In genomic region chr9:122179054-122179689, GRCh38 we compare ENCODE assay signal across 27 cellular contexts. TPM values are rescaled to one million over a fixed set of nuclear protein-coding genes. Genes with fewer than 3 reads are reported as not detected.
DNase-seq lines count a peak whose midpoint lies in the region; ATAC-seq and TF ChIP-seq lines count a peak whose summit lies in the region.
"Had no signal": no experiment of that assay in that cellular context is flagged by ENCODE, and none has a peak within 500 bp of the region (broad histone marks: within the 10 kb centered on the region; RNA-seq: fewer than 3 reads in every experiment).

No MANE protein-coding gene starts in this region.

- no peak for TF ChIP-seq POLR2A in HCT116 (IDR thresholded peaks at IDR 0.05; ENCODE audit: borderline replicate concordance, extremely low read depth, insufficient read depth, insufficient read length)

- DNase-seq in HCT116 (ENCODE audit: low read depth, low spot score) (no peak), SW480 (ENCODE audit: low spot score) (peak; percentile 52), left colon (peak in 1 of 2 donors; percentile 55), GM10248 (ENCODE audit: extremely low spot score) (no peak)
- DNase-seq in CD8-positive, alpha-beta memory T cell: no peak
- DNase-seq: Calu3; CD4-positive, alpha-beta memory T cell; DMS153; H9; MV-4-11; NCI-H1105 treated with DMSO at 0.1 percent for 48 hours; NCI-H2029 treated with DMSO at 0.1 percent for 48 hours; NCI-H2171; NCI-H345; NCI-H524 treated with DMSO at 0.1 percent for 48 hours; NCI-H82 had no signal

- H3K27me3 Mint-ChIP-seq in CD8-positive, alpha-beta memory T cell: peaks cover 13 to 43% of the 10 kb centered on the region in 2 donors

- H3K27ac Mint-ChIP-seq in CD8-positive, alpha-beta memory T cell: no peak overlapping the region
- H3K27ac Mint-ChIP-seq: CD4-positive, alpha-beta memory T cell; H9 had no signal

- intact Hi-C loops in HCT116 (cut with micrococcal nuclease): no loop called here
- intact Hi-C loops in left colon (cut with DNase I, micrococcal nuclease): no loop called here

- RAD21 ChIA-PET in HCT116 (lab: Charles Lee; ENCODE audit: low non-redundant PET in 1 of 2, low total read pairs in 2 of 2, uncharacterized antibody in 2 of 2, unreplicated experiment in 2 of 2): no interaction called here

- no peaks in the 10 kb centered on the region for H3K79me2 ChIP-seq in HCT116 (ENCODE audit: insufficient read depth, low read length)

- no peaks in the 10 kb centered on the region for H3K4me1 Mint-ChIP-seq in CD8-positive, alpha-beta memory T cell
- H3K4me1 Mint-ChIP-seq: CD4-positive, alpha-beta memory T cell had no signal

- H3K9me3 ChIP-seq in BLaER1 (no peaks in the 10 kb centered on the region), HCT116 (ENCODE audit: control insufficient read depth in 1 of 2, insufficient read depth in 1 of 2, low read depth in 1 of 2, low read length in 2 of 2) (no peaks in the 10 kb centered on the region)
- H3K9me3 ChIP-seq in CD8-positive, alpha-beta memory T cell (ENCODE audit: low read length): no peaks in the 10 kb centered on the region
- H3K9me3 ChIP-seq: A549, SJCRH30 had no signal

- no peaks in the 10 kb centered on the region for H3K36me3 ChIP-seq in BLaER1
- H3K36me3 ChIP-seq in HCT116 (ENCODE audit: control insufficient read depth in 1 of 2, insufficient read depth in 2 of 2, low read length in 2 of 2): no peaks in the 10 kb centered on the region
- no peaks in the 10 kb centered on the region for H3K36me3 ChIP-seq in CD8-positive, alpha-beta memory T cell (ENCODE audit: insufficient read depth, low read length)
- H3K36me3 ChIP-seq: SJCRH30 had no signal

- H2AFZ ChIP-seq in HCT116 (ENCODE audit: low read depth, low read length, poor library complexity, severe bottlenecking): no peak overlapping the region

- H3K4me3 ChIP-seq in BLaER1 (no peak overlapping the region), HCT116 (replicated peaks in 1 of 2; ENCODE audit: low read depth in 1 of 2, low read length in 2 of 2) (no peak overlapping the region)
- H3K4me3 ChIP-seq in CD8-positive, alpha-beta memory T cell (ENCODE audit: low read length): no peak overlapping the region
- H3K4me3 ChIP-seq: A549, SJCRH30 had no signal

- H3K36me3 Mint-ChIP-seq in CD8-positive, alpha-beta memory T cell: no peaks in the 10 kb centered on the region
- H3K36me3 Mint-ChIP-seq: CD4-positive, alpha-beta memory T cell had no signal

- no TSS peak for BruUV-seq in HCT116 (replicated peaks; lab: Mats Ljungman, UMichigan)

- no peak for TF ChIP-seq RAD21 in HCT116 (IDR thresholded peaks at IDR 0.05; ENCODE audit: low read depth)

- peak overlapping the region; percentile 63 for H3K4me2 ChIP-seq in BLaER1
- H3K4me2 ChIP-seq in HCT116 (ENCODE audit: low read length): peak overlapping the region; percentile 61; the same call in 1 of the 2 replicates
- H3K4me2 ChIP-seq: A549, KMS-11 had no signal

- TF ChIP-seq CTCF in HCT116 (IDR thresholded peaks at IDR 0.05 in 2 of 3, conservative IDR thresholded peaks at IDR 0.05 in 1 of 3; ENCODE audit: borderline replicate concordance in 1 of 3, insufficient read depth in 1 of 3, low read depth in 2 of 3, low read length in 2 of 3) (no peak), GM10248 (IDR thresholded peaks at IDR 0.05; ENCODE audit: control extremely low read depth, extremely low read depth, low read depth, missing control alignments) (no peak)

- no peak overlapping the region for H3K27ac ChIP-seq in BLaER1
- no peak overlapping the region for H3K27ac ChIP-seq in HCT116 (ENCODE audit: low read depth, low read length)
- no peak overlapping the region for H3K27ac ChIP-seq in CD8-positive, alpha-beta memory T cell (ENCODE audit: low read depth, low read length)
- H3K27ac ChIP-seq: A549, HL-60, KMS-11, SJCRH30 had no signal

- H3K4me3 Mint-ChIP-seq in CD8-positive, alpha-beta memory T cell: no peak overlapping the region
- H3K4me3 Mint-ChIP-seq: CD4-positive, alpha-beta memory T cell; H9 had no signal

- CTCF ChIA-PET in HCT116 (lab: Charles Lee): no interaction called here
- CTCF ChIA-PET in GM10248 (lab: Yijun Ruan, JAX): interaction anchor here (2.3 kb wide), 1 partner anchor 11 kb away, joined by 6 read pairs; no protein-coding TSS in a partner anchor
- CTCF ChIA-PET in CD8-positive, alpha-beta memory T cell (lab: Charles Lee): no interaction called here

- no peaks in the 10 kb centered on the region for H3K27me3 ChIP-seq in BLaER1
- H3K27me3 ChIP-seq in HCT116 (ENCODE audit: insufficient read depth, low read length): peaks cover 5% of the 10 kb centered on the region; the same call in 1 of the 2 replicates
- no peaks in the 10 kb centered on the region for H3K27me3 ChIP-seq in CD8-positive, alpha-beta memory T cell (ENCODE audit: insufficient read depth, low read length, poor library complexity, severe bottlenecking)

- POLR2A ChIA-PET in HCT116 (lab: Charles Lee) (no interaction called here), GM10248 (lab: Yijun Ruan, JAX) (no interaction called here)
- POLR2A ChIA-PET in CD8-positive, alpha-beta memory T cell (lab: Charles Lee): no interaction called here

- H3K9me3 Mint-ChIP-seq in CD8-positive, alpha-beta memory T cell: no peaks in the 10 kb centered on the region
- H3K9me3 Mint-ChIP-seq: H9 had no signal

- H4K20me1 ChIP-seq in BLaER1: no peaks in the 10 kb centered on the region
- no peaks in the 10 kb centered on the region for H4K20me1 ChIP-seq in HCT116 (ENCODE audit: insufficient read depth)

- H3K9ac ChIP-seq in BLaER1: no peak overlapping the region
- no peak overlapping the region for H3K9ac ChIP-seq in HCT116 (ENCODE audit: low read length)
- H3K9ac ChIP-seq: KMS-11 had no signal

- H3K4me1 ChIP-seq in BLaER1 (peaks cover 9% of the 10 kb centered on the region), HCT116 (ENCODE audit: control insufficient read depth in 1 of 2, insufficient read depth in 2 of 2, low read length in 2 of 2) (peaks cover 4 to 20% of the 10 kb centered on the region in 2 experiments; a peak in 3 of 4 replicates)
- H3K4me1 ChIP-seq in CD8-positive, alpha-beta memory T cell (ENCODE audit: insufficient read depth, low read length): no peaks in the 10 kb centered on the region

- ATAC-seq in HCT116 (peak; percentile 21; the same call in 1 of the 2 replicates), left colon (peak; percentile 97), GM21717 (IDR thresholded peaks at IDR 0.05; ENCODE audit: unreplicated experiment) (no peak), HG02938 (IDR thresholded peaks at IDR 0.05; ENCODE audit: unreplicated experiment) (no peak)
- ATAC-seq: A549 had no signal

- H3K9me2 ChIP-seq in HCT116 (ENCODE audit: insufficient read depth): no peaks in the 10 kb centered on the region

TF ChIP-seq in HCT116, 20 proteins besides CTCF, POLR2A, EP300 and RAD21:
- TF ChIP-seq SIN3A (IDR thresholded peaks at IDR 0.05; ENCODE audit: low read depth): no peak
- no peak for TF ChIP-seq EZH2 (IDR thresholded peaks at IDR 0.05)
- TF ChIP-seq ZFX (IDR thresholded peaks at IDR 0.05): no peak
- TF ChIP-seq CEBPB (IDR thresholded peaks at IDR 0.05; ENCODE audit: low read depth): no peak
- no peak for TF ChIP-seq YY1 (IDR thresholded peaks at IDR 0.05; ENCODE audit: extremely low read depth, insufficient replicate concordance, low read depth, low read length)
- no peak for TF ChIP-seq SRF (IDR thresholded peaks at IDR 0.05; ENCODE audit: low read depth)
- TF ChIP-seq, protein P1, sequence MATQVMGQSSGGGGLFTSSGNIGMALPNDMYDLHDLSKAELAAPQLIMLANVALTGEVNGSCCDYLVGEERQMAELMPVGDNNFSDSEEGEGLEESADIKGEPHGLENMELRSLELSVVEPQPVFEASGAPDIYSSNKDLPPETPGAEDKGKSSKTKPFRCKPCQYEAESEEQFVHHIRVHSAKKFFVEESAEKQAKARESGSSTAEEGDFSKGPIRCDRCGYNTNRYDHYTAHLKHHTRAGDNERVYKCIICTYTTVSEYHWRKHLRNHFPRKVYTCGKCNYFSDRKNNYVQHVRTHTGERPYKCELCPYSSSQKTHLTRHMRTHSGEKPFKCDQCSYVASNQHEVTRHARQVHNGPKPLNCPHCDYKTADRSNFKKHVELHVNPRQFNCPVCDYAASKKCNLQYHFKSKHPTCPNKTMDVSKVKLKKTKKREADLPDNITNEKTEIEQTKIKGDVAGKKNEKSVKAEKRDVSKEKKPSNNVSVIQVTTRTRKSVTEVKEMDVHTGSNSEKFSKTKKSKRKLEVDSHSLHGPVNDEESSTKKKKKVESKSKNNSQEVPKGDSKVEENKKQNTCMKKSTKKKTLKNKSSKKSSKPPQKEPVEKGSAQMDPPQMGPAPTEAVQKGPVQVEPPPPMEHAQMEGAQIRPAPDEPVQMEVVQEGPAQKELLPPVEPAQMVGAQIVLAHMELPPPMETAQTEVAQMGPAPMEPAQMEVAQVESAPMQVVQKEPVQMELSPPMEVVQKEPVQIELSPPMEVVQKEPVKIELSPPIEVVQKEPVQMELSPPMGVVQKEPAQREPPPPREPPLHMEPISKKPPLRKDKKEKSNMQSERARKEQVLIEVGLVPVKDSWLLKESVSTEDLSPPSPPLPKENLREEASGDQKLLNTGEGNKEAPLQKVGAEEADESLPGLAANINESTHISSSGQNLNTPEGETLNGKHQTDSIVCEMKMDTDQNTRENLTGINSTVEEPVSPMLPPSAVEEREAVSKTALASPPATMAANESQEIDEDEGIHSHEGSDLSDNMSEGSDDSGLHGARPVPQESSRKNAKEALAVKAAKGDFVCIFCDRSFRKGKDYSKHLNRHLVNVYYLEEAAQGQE (IDR thresholded peaks at IDR 0.05; ENCODE audit: low read depth): no peak
- no peak for TF ChIP-seq ATF3 (IDR thresholded peaks at IDR 0.05)
- no peak for TF ChIP-seq ELF1 (IDR thresholded peaks at IDR 0.05; ENCODE audit: borderline replicate concordance, low read depth)
- no peak for TF ChIP-seq EZH2phosphoT487 (IDR thresholded peaks at IDR 0.05; ENCODE audit: borderline replicate concordance)

RNA-seq across cellular contexts. Expression of gene MORN5, which starts 19.5 kb away (rescaled TPM):
- not detected for total RNA-seq in HCT116 (2021; ENCODE audit: unreplicated experiment)
- polyA plus RNA-seq in HCT116 (2012): 0.88 TPM in 1 of 2 replicates, not detected in the other
- total RNA-seq in left colon: 1 to 10 TPM in 1 of 2 donors, not detected in 1; 4.0 TPM
- not detected for total RNA-seq in CD8-positive, alpha-beta memory T cell
- polyA plus RNA-seq in CD8-positive, alpha-beta memory T cell: not detected
- total RNA-seq: Calu3; CD4-positive, alpha-beta memory T cell; G401; H9; HT1080; M059J; SJCRH30 had no signal
- polyA plus RNA-seq: A549; BJ; CD4-positive, alpha-beta memory T cell had no signal

RNA-seq across cellular contexts. Expression of gene NDUFA8, which starts 19.6 kb away (rescaled TPM):
- total RNA-seq in HCT116 (2021; ENCODE audit: unreplicated experiment): 84.5 TPM
- polyA plus RNA-seq in HCT116 (2012): 94.5 and 120 TPM in 2 replicates
- total RNA-seq in left colon: 10 to 100 TPM; 75.3 to 78.9 TPM
- total RNA-seq in CD8-positive, alpha-beta memory T cell: 10 to 100 TPM; 50.7 to 54.6 TPM
- 74.4 TPM for polyA plus RNA-seq in CD8-positive, alpha-beta memory T cell

RNA-seq across cellular contexts. Expression of gene LHX6, which starts 49.6 kb away (rescaled TPM):
- total RNA-seq in HCT116 (2021; ENCODE audit: unreplicated experiment): 4.1 TPM
- 2.1 and 3.5 TPM in 2 replicates for polyA plus RNA-seq in HCT116 (2012)
- 1 to 10 TPM; 1.6 to 2.1 TPM for total RNA-seq in left colon
- total RNA-seq in CD8-positive, alpha-beta memory T cell: not detected
- polyA plus RNA-seq in CD8-positive, alpha-beta memory T cell: not detected
- total RNA-seq: CD4-positive, alpha-beta memory T cell had no signal
- polyA plus RNA-seq: BJ; CD4-positive, alpha-beta memory T cell had no signal

Comparison
In these comparisons a context has a peak if more than half of its experiments do, and no peak if none do; other contexts are left out.
1. ATAC-seq: peak in HCT116 (single experiment) and left colon (single experiment); none in GM21717 (single experiment) and HG02938 (single experiment).